Comparison of ENCODE assay signal across 36 cellular contexts in the genomic region with DNA sequence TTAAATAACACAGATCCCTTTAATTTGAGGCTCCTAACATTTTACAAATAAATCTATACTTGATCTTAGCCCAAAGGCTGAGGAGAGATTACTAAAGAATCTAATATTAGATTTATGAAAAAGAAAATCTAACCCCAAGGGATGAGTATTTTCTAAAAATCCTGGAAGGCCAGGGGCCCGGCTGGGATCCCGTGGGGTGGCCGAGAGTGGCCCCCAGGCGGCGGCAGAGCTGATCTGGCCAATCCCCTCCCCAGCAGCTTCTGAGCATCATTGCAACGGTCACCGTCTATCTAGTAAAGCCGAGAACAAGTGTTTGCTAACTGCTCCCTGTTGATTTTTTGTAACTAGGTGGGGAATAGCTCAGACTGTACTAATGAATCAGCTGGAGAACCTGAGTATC. TPM values are rescaled to one million over a fixed set of nuclear protein-coding genes. Genes with fewer than 3 reads are reported as not detected.
"Had no signal": no experiment of that assay in that cellular context is flagged by ENCODE, and none has a peak within 500 bp of the region (broad histone marks: within the 10 kb centered on the region; RNA-seq: fewer than 3 reads in every experiment).

No MANE protein-coding gene starts in this region.

- H3K36me3 Mint-ChIP-seq: activated naive CD4-positive, alpha-beta T cell treated with anti-CD3 and anti-CD28 coated beads, Interleukin-2, amount 50 U/mL, for 72 hours; WTC11 had no signal

- H3K27ac ChIP-seq: adrenal gland, PC-9, RWPE1, SJCRH30, SK-N-MC had no signal

- H3K4me1 Mint-ChIP-seq: activated CD4-positive, alpha-beta T cell treated with anti-CD3 and anti-CD28 coated beads for 36 hours; activated CD4-positive, alpha-beta T cell treated with anti-CD3 and anti-CD28 coated beads, Interleukin-2, amount 10 ng/mL, durations not matched to agents 7 days and 5 days; WTC11 had no signal

- ATAC-seq: activated CD4-positive, alpha-beta T cell treated with anti-CD3 and anti-CD28 coated beads for 36 hours; activated CD4-positive, CD25-positive, alpha-beta regulatory T cell treated with anti-CD3 and anti-CD28 coated beads, Interleukin-2, amount 50 U/mL, for 24 hours; activated CD8-positive, alpha-beta T cell treated with anti-CD3 and anti-CD28 coated beads, Interleukin-2, amount 10 ng/mL, durations not matched to agents 7 days and 5 days; activated naive CD4-positive, alpha-beta T cell treated with anti-CD3 and anti-CD28 coated beads, Interleukin-2, amount 50 U/mL, for 72 hours; activated T-cell treated with anti-CD3 and anti-CD28 coated beads, Interleukin-2, amount 50 U/mL, for 4 hours; WTC11 had no signal

- DNase-seq: activated CD4-positive, alpha-beta T cell treated with anti-CD3 and anti-CD28 coated beads for 36 hours; activated CD4-positive, alpha-beta T cell treated with anti-CD3 and anti-CD28 coated beads, Interleukin-2, amount 10 ng/mL, durations not matched to agents 7 days and 5 days; activated CD4-positive, alpha-beta T cell treated with anti-CD3 and anti-CD28 coated beads, Interleukin-2, amount 50 U/mL, for 48 hours; activated CD8-positive, alpha-beta memory T cell treated with anti-CD3 and anti-CD28 coated beads, Interleukin-2, amount 50 U/mL, for 4 hours; activated CD8-positive, alpha-beta T cell treated with anti-CD3 and anti-CD28 coated beads, Interleukin-2, amount 10 ng/mL, durations not matched to agents 7 days and 5 days; activated gamma-delta T cell treated with Interleukin-2 at 50 U/mL for 16 hours; activated naive CD4-positive, alpha-beta T cell treated with anti-CD3 and anti-CD28 coated beads for 36 hours; activated T-cell treated with anti-CD3 and anti-CD28 coated beads for 4 hours; activated T-cell treated with anti-CD3 and anti-CD28 coated beads, Interleukin-2, amount 50 U/mL, for 4 hours; adrenal gland; central memory CD4-positive, alpha-beta T cell; Kasumi-1; KG1; MM.1S; MV-4-11; NCI-H1092; NCI-H1436 treated with DMSO at 0.1 percent for 48 hours; NCI-H1694 treated with DMSO at 0.1 percent for 48 hours; NCI-H2029; NCI-H345; NCI-H524 treated with DMSO at 0.1 percent for 48 hours; NK-92 treated with Interleukin-12 subunit alpha and Interleukin-12 subunit beta, amount 100 ng/mL, for 24 hours; PC-9; SHP77; SJCRH30 had no signal

- H3K9me3 Mint-ChIP-seq: activated naive CD4-positive, alpha-beta T cell treated with anti-CD3 and anti-CD28 coated beads for 36 hours; activated naive CD4-positive, alpha-beta T cell treated with anti-CD3 and anti-CD28 coated beads, Interleukin-2, amount 50 U/mL, for 72 hours; activated T-cell treated with anti-CD3 and anti-CD28 coated beads, Interleukin-2, amount 50 U/mL, for 4 hours; activated T-helper 1 cell treated with anti-CD3 and anti-CD28 coated beads, Interleukin-12 subunit alpha, Interleukin-12 subunit beta, Interleukin-2, Interleukin-4 antibody, amounts not matched to agents 30 ng/mL and 10 ng/mL and 1 ng/mL, durations not matched to agents 14 hours and 24 hours and 36 hours; T-helper 1 cell treated with Interleukin-12 subunit alpha and Interleukin-12 subunit beta and Interleukin-4 antibody, amounts not matched to agents 30 μg/mL and 1 μg/mL, for 36 hours; T-helper 2 cell treated with Interferon-gamma antibody and Interleukin-4, amounts not matched to agents 5 μg/mL and 100 μg/mL, for 36 hours; WTC11 had no signal

- H3K4me2 ChIP-seq: PC-9 had no signal

- H3K4me1 ChIP-seq: adrenal gland had no signal

- H3K27me3 ChIP-seq: adrenal gland, SJCRH30 had no signal

- H3K36me3 ChIP-seq: adrenal gland, SJCRH30 had no signal

- FAIRE-seq: RCC 7860, TTC549 had no signal

- H2AFZ ChIP-seq: PC-9 had no signal

- H3K27me3 Mint-ChIP-seq: activated CD4-positive, alpha-beta T cell treated with anti-CD3 and anti-CD28 coated beads, Interleukin-2, amount 10 ng/mL, durations not matched to agents 7 days and 5 days had no signal

- H3K27ac Mint-ChIP-seq: activated CD4-positive, alpha-beta T cell treated with anti-CD3 and anti-CD28 coated beads for 36 hours; activated CD4-positive, alpha-beta T cell treated with anti-CD3 and anti-CD28 coated beads, Interleukin-2, amount 10 ng/mL, durations not matched to agents 7 days and 5 days; activated CD8-positive, alpha-beta T cell treated with anti-CD3 and anti-CD28 coated beads, Interleukin-2, amount 10 ng/mL, durations not matched to agents 7 days and 5 days; activated naive CD4-positive, alpha-beta T cell treated with anti-CD3 and anti-CD28 coated beads for 36 hours; activated naive CD4-positive, alpha-beta T cell treated with anti-CD3 and anti-CD28 coated beads, Interleukin-2, amount 50 U/mL, for 72 hours; activated T-helper 1 cell treated with anti-CD3 and anti-CD28 coated beads, Interleukin-12 subunit alpha, Interleukin-12 subunit beta, Interleukin-2, Interleukin-4 antibody, amounts not matched to agents 30 ng/mL and 10 ng/mL and 1 ng/mL, durations not matched to agents 14 hours and 24 hours and 36 hours; brain; T-helper 1 cell treated with Interleukin-12 subunit alpha and Interleukin-12 subunit beta and Interleukin-4 antibody, amounts not matched to agents 30 μg/mL and 1 μg/mL, for 36 hours; T-helper 2 cell treated with Interferon-gamma antibody and Interleukin-4, amounts not matched to agents 5 μg/mL and 100 μg/mL, for 36 hours; WTC11 had no signal

- H3K4me3 Mint-ChIP-seq: activated CD4-positive, alpha-beta T cell treated with anti-CD3 and anti-CD28 coated beads for 36 hours; activated CD4-positive, alpha-beta T cell treated with anti-CD3 and anti-CD28 coated beads, Interleukin-2, amount 10 ng/mL, durations not matched to agents 7 days and 5 days; activated CD8-positive, alpha-beta T cell treated with anti-CD3 and anti-CD28 coated beads, Interleukin-2, amount 10 ng/mL, durations not matched to agents 7 days and 5 days; activated naive CD4-positive, alpha-beta T cell treated with anti-CD3 and anti-CD28 coated beads for 36 hours; activated T-cell treated with anti-CD3 and anti-CD28 coated beads, Interleukin-2, amount 50 U/mL, for 4 hours; activated T-helper 1 cell treated with anti-CD3 and anti-CD28 coated beads, Interleukin-12 subunit alpha, Interleukin-12 subunit beta, Interleukin-2, Interleukin-4 antibody, amounts not matched to agents 30 ng/mL and 10 ng/mL and 1 ng/mL, durations not matched to agents 14 hours and 24 hours and 36 hours; brain; T-helper 1 cell treated with Interleukin-12 subunit alpha and Interleukin-12 subunit beta and Interleukin-4 antibody, amounts not matched to agents 30 μg/mL and 1 μg/mL, for 36 hours; T-helper 2 cell treated with Interferon-gamma antibody and Interleukin-4, amounts not matched to agents 5 μg/mL and 100 μg/mL, for 36 hours; WTC11 had no signal

- H3K4me3 ChIP-seq: adrenal gland, PC-9, SJCRH30, SK-N-MC had no signal

- H3K9me3 ChIP-seq: adrenal gland, SJCRH30 had no signal

RNA-seq across cellular contexts. Expression of a gene that starts 51.9 kb away (rescaled TPM):
- total RNA-seq: activated CD8-positive, alpha-beta T cell treated with anti-CD3 and anti-CD28 coated beads, Interleukin-2, amount 10 ng/mL, durations not matched to agents 7 days and 5 days; activated T-helper 1 cell treated with anti-CD3 and anti-CD28 coated beads, Interleukin-12 subunit alpha, Interleukin-12 subunit beta, Interleukin-2, Interleukin-4 antibody, amounts not matched to agents 30 ng/mL and 10 ng/mL and 1 ng/mL, durations not matched to agents 14 hours and 24 hours and 36 hours had no signal
